Comparison of ENCODE assay signal across 1 cellular context in genomic region chr7:113263749-113264148, GRCh38.
TF ChIP-seq lines count a peak whose summit lies in the region.

No MANE protein-coding gene starts in this region.

TF ChIP-seq in WTC11, 78 proteins besides CTCF, POLR2A, EP300 and RAD21 (continued from another document):
- TF ChIP-seq, protein P1, sequence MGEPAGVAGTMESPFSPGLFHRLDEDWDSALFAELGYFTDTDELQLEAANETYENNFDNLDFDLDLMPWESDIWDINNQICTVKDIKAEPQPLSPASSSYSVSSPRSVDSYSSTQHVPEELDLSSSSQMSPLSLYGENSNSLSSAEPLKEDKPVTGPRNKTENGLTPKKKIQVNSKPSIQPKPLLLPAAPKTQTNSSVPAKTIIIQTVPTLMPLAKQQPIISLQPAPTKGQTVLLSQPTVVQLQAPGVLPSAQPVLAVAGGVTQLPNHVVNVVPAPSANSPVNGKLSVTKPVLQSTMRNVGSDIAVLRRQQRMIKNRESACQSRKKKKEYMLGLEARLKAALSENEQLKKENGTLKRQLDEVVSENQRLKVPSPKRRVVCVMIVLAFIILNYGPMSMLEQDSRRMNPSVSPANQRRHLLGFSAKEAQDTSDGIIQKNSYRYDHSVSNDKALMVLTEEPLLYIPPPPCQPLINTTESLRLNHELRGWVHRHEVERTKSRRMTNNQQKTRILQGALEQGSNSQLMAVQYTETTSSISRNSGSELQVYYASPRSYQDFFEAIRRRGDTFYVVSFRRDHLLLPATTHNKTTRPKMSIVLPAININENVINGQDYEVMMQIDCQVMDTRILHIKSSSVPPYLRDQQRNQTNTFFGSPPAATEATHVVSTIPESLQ (CRISPR knock-in tag; IDR thresholded peaks at IDR 0.05), result no peak
TF ChIP-seq in WTC11: peak in this region for 0.
